22 cellular contexts compared by ENCODE assay signal in genomic region chr14:91216731-91217226, GRCh38.
"Had no signal": no experiment of that assay in that cellular context is flagged by ENCODE, and none has a peak within 500 bp of the region (broad histone marks: within the 10 kb centered on the region; RNA-seq: fewer than 3 reads in every experiment).

No MANE protein-coding gene starts in this region.

- H3K36me3 Mint-ChIP-seq: natural killer cell had no signal

- H3K4me3 ChIP-seq: coronary artery, lower lobe of right lung, prostate gland, right atrium auricular region, smooth muscle cell, suprapubic skin, transverse colon, vagina had no signal

- H3K27me3 Mint-ChIP-seq: memory B cell; stimulated activated naive CD8-positive, alpha-beta T cell treated with anti-CD3 and anti-CD28 coated beads, Interleukin-15, amount 100 ng/mL, for 72 hours had no signal

- H3K27me3 ChIP-seq: right atrium auricular region, suprapubic skin, transverse colon, vagina had no signal

- H3K4me3 Mint-ChIP-seq: memory B cell; natural killer cell; stimulated activated naive CD8-positive, alpha-beta T cell treated with anti-CD3 and anti-CD28 coated beads, Interleukin-15, amount 100 ng/mL, for 72 hours had no signal

- ATAC-seq: left ventricle myocardium superior; lower lobe of right lung; natural killer cell; sciatic nerve; stimulated activated naive CD8-positive, alpha-beta T cell treated with anti-CD3 and anti-CD28 coated beads, Interleukin-15, amount 100 ng/mL, for 72 hours had no signal

- H3K27ac Mint-ChIP-seq: memory B cell, natural killer cell had no signal

- DNase-seq: dermis blood vessel endothelial cell; effector memory CD4-positive, alpha-beta T cell; head of caudate nucleus; left ventricle myocardium superior; lower lobe of right lung; natural killer cell; nucleus accumbens; stimulated activated CD4-positive, alpha-beta T cell treated with anti-CD3 and anti-CD28 coated beads, Interleukin-12 subunit alpha, Interleukin-12 subunit beta, amount 100 ng/mL, for 4 hours; stimulated activated CD4-positive, alpha-beta T cell treated with anti-CD3 and anti-CD28 coated beads, Interleukin-1b, Interleukin-23, amount 100 ng/mL, for 48 hours; stimulated activated CD4-positive, alpha-beta T cell treated with anti-CD3 and anti-CD28 coated beads, Interleukin-4, amount 100 ng/mL, for 1 hour; stimulated activated CD8-positive, alpha-beta memory T cell treated with anti-CD3 and anti-CD28 coated beads, Interleukin-4, amount 100 ng/mL, for 48 hours; stimulated activated naive CD4-positive, alpha-beta T cell; stimulated activated naive CD8-positive, alpha-beta T cell treated with anti-CD3 and anti-CD28 coated beads, Interleukin-15, amount 100 ng/mL, for 72 hours; transverse colon had no signal

- H3K9me3 Mint-ChIP-seq: memory B cell, natural killer cell had no signal
